Comparison of ENCODE assay signal across 8 cellular contexts in the genomic region with DNA sequence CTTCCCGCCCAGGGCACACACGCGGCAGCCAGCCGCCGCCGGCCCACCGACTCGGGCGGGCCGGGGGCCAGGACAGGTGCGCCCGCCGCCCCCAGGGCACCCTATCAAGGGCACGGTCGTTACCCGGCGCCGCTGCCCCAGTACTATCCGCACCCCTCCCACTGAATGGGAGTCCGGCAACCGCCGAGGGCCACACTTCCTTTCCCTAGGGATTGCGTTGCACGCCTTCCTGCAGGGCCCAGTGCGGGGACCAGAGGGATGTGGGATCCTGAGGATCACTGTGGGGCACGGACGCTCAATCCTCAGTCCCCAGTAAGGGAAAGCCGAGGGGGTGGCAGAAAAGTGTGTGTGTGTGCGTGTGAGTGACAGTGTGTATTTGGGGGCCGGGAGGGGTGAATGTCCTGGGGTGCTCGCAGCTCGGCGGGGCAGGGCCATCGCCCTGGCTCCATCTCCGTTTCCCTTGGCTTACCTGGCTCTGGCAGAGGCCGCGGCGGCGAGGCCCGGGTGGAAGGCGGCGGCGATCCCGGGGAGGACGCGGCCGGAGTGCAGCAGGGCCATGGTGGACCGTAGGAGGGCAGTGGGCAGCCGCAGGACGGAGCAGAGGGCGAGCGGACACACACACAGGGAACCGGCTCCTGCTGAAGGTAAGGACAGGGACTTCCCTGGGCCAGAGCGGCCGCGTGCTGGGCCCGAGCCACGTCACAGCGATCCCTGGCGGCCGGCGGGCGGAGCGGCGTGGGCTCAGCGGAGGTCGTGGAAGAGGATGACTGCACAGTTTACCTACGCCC. TPM values are rescaled to one million over a fixed set of nuclear protein-coding genes. Genes with fewer than 3 reads are reported as not detected.
DNase-seq lines count a peak whose midpoint lies in the region; ATAC-seq and TF ChIP-seq lines count a peak whose summit lies in the region.

A gene (minus strand): TSS at position 646 of the 788 bp plus-strand sequence. CDS start 88 bp downstream, at position 558.

- in situ Hi-C loops in GM13976 (cut with MboI; ENCODE audit: low sequenced_read_pairs, unreplicated experiment), result no loop called here

- H3K4me3 Mint-ChIP-seq in T-helper 17 cell, result peak within 1 kb of the TSS; percentile 99

- H3K27ac Mint-ChIP-seq in T-helper 17 cell, result peak within 1 kb of the TSS; percentile 93

- no peaks in the 10 kb centered on the region for H3K27me3 Mint-ChIP-seq in T-helper 17 cell

- H3K4me1 Mint-ChIP-seq in T-helper 17 cell, result peaks cover 20% of the 10 kb centered on the region

- H3K36me3 Mint-ChIP-seq in T-helper 17 cell (ENCODE audit: low read depth), result peaks cover 2% of the 10 kb centered on the region

- ATAC-seq in HG02840 (IDR thresholded peaks at IDR 0.05; ENCODE audit: low FRiP score, unreplicated experiment), result peak; percentile 87
- peak; percentile 99 for ATAC-seq in T-helper 17 cell

- H3K9me3 ChIP-seq in T-helper 17 cell (ENCODE audit: control insufficient read depth, low read length, poor library complexity, severe bottlenecking), result no peaks in the 10 kb centered on the region

- TF ChIP-seq CTCF in GM13976 (IDR thresholded peaks at IDR 0.05; ENCODE audit: borderline replicate concordance, control extremely low read depth, extremely low read depth, insufficient read depth, missing control alignments), result peak; percentile 97

- peak; percentile 91 for DNase-seq in GM13976 (ENCODE audit: low spot score)
- peak; percentile 5 for DNase-seq in NCI-H1436 treated with DMSO at 0.1 percent for 48 hours (lab: John Stamatoyannopoulos, UW)
- peak; percentile 66 to 78 (median 68) for DNase-seq in T-helper 17 cell
- DNase-seq in anterior cingulate cortex (lab: John Stamatoyannopoulos, UW), result peak in 57 of 58 donors; percentile 47 to 91 (median 76)
- peak; percentile 87 for DNase-seq in hepatic stellate cell (ENCODE audit: low spot score)
- DNase-seq in renal cortical epithelial cell (ENCODE audit: low read depth), result peak; percentile 58
- no peak for DNase-seq in cortex of kidney (lab: John Stamatoyannopoulos, UW)

RNA-seq across cellular contexts. Expression of the gene that starts here (rescaled TPM):
- total RNA-seq in T-helper 17 cell (10 to 100 TPM; 24.7 to 27.0 TPM), renal cortical epithelial cell (66.9 and 108 TPM in 2 replicates)
